ENCODE assay signal across 22 cellular contexts in genomic region chrX:130771648-130772312, GRCh38.
DNase-seq lines count a peak whose midpoint lies in the region; ATAC-seq, FAIRE-seq and TF ChIP-seq lines count a peak whose summit lies in the region.
"Had no signal": no experiment of that assay in that cellular context is flagged by ENCODE, and none has a peak within 500 bp of the region (broad histone marks: within the 10 kb centered on the region; RNA-seq: fewer than 3 reads in every experiment).

No MANE protein-coding gene starts in this region.

- intact Hi-C loops in A673 (cut with micrococcal nuclease; ENCODE audit: unreplicated experiment): no loop called here

- H3K9ac ChIP-seq in keratinocyte (ENCODE audit: control insufficient read depth, extremely low read depth, insufficient read depth, low read length): no peak overlapping the region

- in situ Hi-C loops in GM13977 (cut with MboI; ENCODE audit: low pct_unique_long_range_greater_than_20kb, low sequenced_read_pairs, unreplicated experiment): no loop called here

- no peak for TF ChIP-seq POLR2A in GM12892 (IDR thresholded peaks at IDR 0.05; ENCODE audit: low read depth, low read length)

- H3K27me3 ChIP-seq in A673 (replicated peaks; ENCODE audit: insufficient read depth, low read depth, low read length, poor library complexity) (no peaks in the 10 kb centered on the region), keratinocyte (ENCODE audit: control insufficient read depth, extremely low read depth, insufficient read depth, low read length) (no peaks in the 10 kb centered on the region)
- H3K27me3 ChIP-seq: foreskin keratinocyte, ovary, tibial artery had no signal

- no peak overlapping the region for H3K27ac Mint-ChIP-seq in activated T-helper 17 cell treated with anti-CD3 and anti-CD28 coated beads, Interleukin-2, amount 50 U/mL, for 72 hours
- H3K27ac Mint-ChIP-seq: activated CD8-positive, alpha-beta memory T cell treated with anti-CD3 and anti-CD28 coated beads, Interleukin-2, amount 10 ng/mL, durations not matched to agents 7 days and 5 days; activated T-helper 2 cell treated with anti-CD3 and anti-CD28 coated beads, Interferon-gamma antibody, Interleukin-2, Interleukin-4, amounts not matched to agents 10 μg/mL and 5 μg/mL and 100 μg/mL, durations not matched to agents 14 hours and 24 hours and 36 hours; dendritic cell treated with granulocyte-macrophage colony-stimulating factor and Interleukin-4, amounts not matched to agents 40 ng/mL and 50 ng/mL, for 4 days had no signal

- peak; percentile 12 for ATAC-seq in activated T-helper 17 cell treated with anti-CD3 and anti-CD28 coated beads, Interleukin-2, amount 50 U/mL, for 72 hours (replicated peaks)
- ATAC-seq in HG03520 (IDR thresholded peaks at IDR 0.05; ENCODE audit: unreplicated experiment): no peak
- ATAC-seq: activated CD8-positive, alpha-beta memory T cell treated with anti-CD3 and anti-CD28 coated beads, Interleukin-2, amount 10 ng/mL, durations not matched to agents 7 days and 5 days had no signal

- H3K9me3 Mint-ChIP-seq in activated T-helper 17 cell treated with anti-CD3 and anti-CD28 coated beads, Interleukin-2, amount 50 U/mL, for 72 hours: no peaks in the 10 kb centered on the region
- H3K9me3 Mint-ChIP-seq: activated T-helper 2 cell treated with anti-CD3 and anti-CD28 coated beads, Interferon-gamma antibody, Interleukin-2, Interleukin-4, amounts not matched to agents 10 μg/mL and 5 μg/mL and 100 μg/mL, durations not matched to agents 14 hours and 24 hours and 36 hours; dendritic cell treated with granulocyte-macrophage colony-stimulating factor and Interleukin-4, amounts not matched to agents 40 ng/mL and 50 ng/mL, for 4 days had no signal

- POLR2A ChIA-PET in A673 (lab: Charles Lee; ENCODE audit: low non-redundant PET): no interaction called here

- no peaks in the 10 kb centered on the region for H3K9me1 ChIP-seq in keratinocyte (ENCODE audit: control insufficient read depth, extremely low read depth, insufficient read depth, low read length)

- H3K4me1 ChIP-seq in A673 (ENCODE audit: insufficient read depth, low read length, poor library complexity, severe bottlenecking): peaks cover 36% of the 10 kb centered on the region
- H3K4me1 ChIP-seq in keratinocyte (ENCODE audit: control insufficient read depth, extremely low read depth, insufficient read depth, low read length): peaks cover 31% of the 10 kb centered on the region
- H3K4me1 ChIP-seq: breast epithelium had no signal

- no peaks in the 10 kb centered on the region for H4K20me1 ChIP-seq in keratinocyte (ENCODE audit: control insufficient read depth, extremely low read depth, insufficient read depth, low read length)

- H3K9me3 ChIP-seq in A673 (ENCODE audit: low read depth, low read length, poor library complexity, severe bottlenecking) (no peaks in the 10 kb centered on the region), keratinocyte (ENCODE audit: control insufficient read depth, low read depth, low read length) (no peaks in the 10 kb centered on the region)
- H3K9me3 ChIP-seq: breast epithelium, ovary, tibial artery had no signal

- H3K4me3 ChIP-seq in A673 (ENCODE audit: low read depth, low read length, poor library complexity, severe bottlenecking) (no peak overlapping the region), keratinocyte (ENCODE audit: control insufficient read depth in 2 of 3, extremely low read depth in 1 of 3, insufficient read depth in 2 of 3, low read depth in 1 of 3, low read length in 3 of 3) (no peak overlapping the region)
- H3K4me3 ChIP-seq: breast epithelium, ovary, tibial artery had no signal

- no peaks in the 10 kb centered on the region for H3K36me3 Mint-ChIP-seq in activated T-helper 17 cell treated with anti-CD3 and anti-CD28 coated beads, Interleukin-2, amount 50 U/mL, for 72 hours (ENCODE audit: low read depth)

- no TSS peak for BruUV-seq in A673 (replicated peaks; lab: Mats Ljungman, UMichigan)

- H3K4me2 ChIP-seq in keratinocyte (ENCODE audit: control insufficient read depth, extremely low read depth, insufficient read depth, low read depth, low read length): no peak overlapping the region

- DNase-seq in A673 (ENCODE audit: low spot score): no peak
- no peak for DNase-seq in GM12892 (ENCODE audit: insufficient read length)
- DNase-seq in keratinocyte (ENCODE audit: low read depth, low spot score): no peak
- DNase-seq in GM13977 (ENCODE audit: low spot score): no peak
- DNase-seq in retina: no peak
- DNase-seq: activated CD4-positive, alpha-beta T cell treated with anti-CD3 and anti-CD28 coated beads for 1 hour; activated CD8-positive, alpha-beta memory T cell treated with anti-CD3 and anti-CD28 coated beads, Interleukin-2, amount 10 ng/mL, durations not matched to agents 7 days and 5 days; kidney; MM.1S; NCI-H526; ovary; Right ventricle myocardium superior; stimulated activated CD4-positive, alpha-beta T cell treated with anti-CD3 and anti-CD28 coated beads, Interleukin-2, amount 100 ng/mL, for 24 hours; stimulated activated naive CD4-positive, alpha-beta T cell; tibial artery had no signal

- no peak overlapping the region for H2AFZ ChIP-seq in keratinocyte (ENCODE audit: control insufficient read depth, low read length)

- no peak overlapping the region for H3K4me3 Mint-ChIP-seq in activated T-helper 17 cell treated with anti-CD3 and anti-CD28 coated beads, Interleukin-2, amount 50 U/mL, for 72 hours
- H3K4me3 Mint-ChIP-seq: activated CD8-positive, alpha-beta memory T cell treated with anti-CD3 and anti-CD28 coated beads, Interleukin-2, amount 10 ng/mL, durations not matched to agents 7 days and 5 days; dendritic cell treated with granulocyte-macrophage colony-stimulating factor and Interleukin-4, amounts not matched to agents 40 ng/mL and 50 ng/mL, for 4 days had no signal

- CTCF ChIA-PET in A673 (lab: Charles Lee): no interaction called here

- H3K27me3 Mint-ChIP-seq in activated T-helper 17 cell treated with anti-CD3 and anti-CD28 coated beads, Interleukin-2, amount 50 U/mL, for 72 hours: no peaks in the 10 kb centered on the region
- H3K27me3 Mint-ChIP-seq: activated CD8-positive, alpha-beta memory T cell treated with anti-CD3 and anti-CD28 coated beads, Interleukin-2, amount 10 ng/mL, durations not matched to agents 7 days and 5 days; dendritic cell treated with granulocyte-macrophage colony-stimulating factor and Interleukin-4, amounts not matched to agents 40 ng/mL and 50 ng/mL, for 4 days had no signal

- H3K27ac ChIP-seq in A673 (ENCODE audit: low read depth, low read length, poor library complexity, severe bottlenecking): peak overlapping the region; percentile 7
- H3K27ac ChIP-seq in keratinocyte (ENCODE audit: control insufficient read depth, insufficient read depth, low read length): peak overlapping the region; percentile 13
- H3K27ac ChIP-seq: breast epithelium, foreskin keratinocyte, ovary, tibial artery had no signal

- dilution Hi-C loops in keratinocyte (cut with MboI; ENCODE audit: extremely low pct_ligation_motif_present, low sequenced_read_pairs): no loop called here

- H3K36me3 ChIP-seq in A673 (ENCODE audit: insufficient read depth, low read length, poor library complexity, severe bottlenecking): no peaks in the 10 kb centered on the region
- no peaks in the 10 kb centered on the region for H3K36me3 ChIP-seq in keratinocyte (ENCODE audit: control insufficient read depth in 2 of 2, extremely low read depth in 1 of 2, insufficient read depth in 2 of 2, low read length in 2 of 2)
- H3K36me3 ChIP-seq: breast epithelium, ovary, tibial artery had no signal

- H3K79me2 ChIP-seq in keratinocyte (ENCODE audit: control insufficient read depth, insufficient read depth, low read length): no peaks in the 10 kb centered on the region

- FAIRE-seq in GM12892 (lab: Jason Lieb, UNC) (peak; percentile 58), keratinocyte (lab: Jason Lieb, UNC) (no peak)
- FAIRE-seq: GM18507, kidney had no signal

- H3K4me1 Mint-ChIP-seq in activated T-helper 17 cell treated with anti-CD3 and anti-CD28 coated beads, Interleukin-2, amount 50 U/mL, for 72 hours: no peaks in the 10 kb centered on the region

- no peak for TF ChIP-seq CTCF in A673 (conservative IDR thresholded peaks at IDR 0.05; ENCODE audit: low read depth, low read length)
- no peak for TF ChIP-seq CTCF in keratinocyte (optimal IDR thresholded peaks at IDR 0.05 in 1 of 3, IDR thresholded peaks at IDR 0.05 in 1 of 3, conservative IDR thresholded peaks at IDR 0.05 in 1 of 3; ENCODE audit: extremely low read depth in 1 of 3, insufficient read depth in 2 of 3, low read length in 3 of 3)
- TF ChIP-seq CTCF in GM13977 (IDR thresholded peaks at IDR 0.05; ENCODE audit: extremely low read depth, insufficient read depth, missing control alignments): no peak
